ENCODE assay signal across 8 cellular contexts in the genomic region with DNA sequence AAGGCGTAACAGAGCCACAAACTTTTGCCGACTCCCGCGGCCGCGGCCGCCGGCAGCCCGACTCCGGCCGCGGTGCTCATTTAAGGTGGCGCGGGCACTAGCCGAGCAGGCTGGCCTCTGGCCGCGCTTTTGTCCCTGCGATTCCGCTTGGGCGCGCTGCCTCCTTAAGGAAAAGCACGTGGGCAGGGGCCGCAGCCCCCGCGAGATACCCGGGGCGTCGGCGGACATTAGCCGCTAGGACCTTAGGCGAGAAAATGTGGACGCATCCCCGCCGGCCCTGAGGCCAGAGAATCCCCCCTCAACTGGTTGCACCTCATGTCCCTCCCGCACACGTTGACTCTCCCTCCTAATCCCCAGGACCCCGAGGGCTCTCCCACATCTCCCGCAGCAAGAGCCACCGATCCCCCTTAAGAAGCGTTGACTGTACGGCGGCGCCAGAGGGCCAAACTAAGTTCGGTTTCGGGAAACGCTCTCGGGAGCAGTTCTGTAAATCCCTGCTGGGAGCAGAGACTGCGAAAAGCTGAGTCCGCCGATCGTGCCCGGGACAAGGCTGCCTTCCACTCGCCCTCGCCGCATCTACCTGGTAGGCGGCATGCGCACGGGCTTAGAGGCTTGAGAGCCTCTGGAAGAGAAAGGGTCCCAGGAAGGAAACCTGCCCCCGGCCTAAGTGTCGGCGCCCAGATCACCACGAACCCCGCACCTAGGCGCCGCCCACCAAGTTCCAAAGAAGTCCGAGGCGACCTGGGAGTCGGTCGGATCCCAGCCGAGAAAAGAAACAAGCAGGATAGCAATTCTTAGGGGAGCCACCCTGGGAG. TPM values are rescaled to one million over a fixed set of nuclear protein-coding genes. Genes with fewer than 3 reads are reported as not detected.
DNase-seq lines count a peak whose midpoint lies in the region; ATAC-seq and TF ChIP-seq lines count a peak whose summit lies in the region.

No MANE protein-coding gene starts in this region.

- peaks cover 19% of the 10 kb centered on the region for H3K9me3 ChIP-seq in CD4-positive, alpha-beta T cell (ENCODE audit: control insufficient read depth, low read length)

- peak overlapping the region; percentile 52 for H3K27ac Mint-ChIP-seq in CD4-positive, alpha-beta T cell
- peak overlapping the region; percentile 69 to 85 for H3K27ac Mint-ChIP-seq in natural killer cell treated with Interleukin-12 subunit alpha and Interleukin-12 subunit beta and Interleukin-15 and Interleukin-18, amount 100 ng/mL, for 72 hours

- H3K4me3 Mint-ChIP-seq in CD4-positive, alpha-beta T cell, result peak overlapping the region; percentile 94
- peak overlapping the region; percentile 90 for H3K4me3 Mint-ChIP-seq in natural killer cell treated with Interleukin-12 subunit alpha and Interleukin-12 subunit beta and Interleukin-15 and Interleukin-18, amount 100 ng/mL, for 72 hours

- CTCF ChIA-PET in CD4-positive, alpha-beta T cell (lab: Charles Lee), result no interaction called here

- peaks cover 81% of the 10 kb centered on the region for H3K27me3 Mint-ChIP-seq in CD4-positive, alpha-beta T cell
- peaks cover 29 to 30% of the 10 kb centered on the region in 2 donors for H3K27me3 Mint-ChIP-seq in natural killer cell treated with Interleukin-12 subunit alpha and Interleukin-12 subunit beta and Interleukin-15 and Interleukin-18, amount 100 ng/mL, for 72 hours

- in situ Hi-C loops in KBM-7 (cut with MboI; ENCODE audit: low pct_unique_long_range_greater_than_20kb, low sequenced_read_pairs), result no loop called here

- peak overlapping the region; percentile 82 to 86 for H3K4me3 ChIP-seq in foreskin fibroblast (ENCODE audit: low read depth in 1 of 2, low read length in 2 of 2)

- peak; percentile 31 for ATAC-seq in CD4-positive, alpha-beta T cell (ENCODE audit: poor library complexity)
- ATAC-seq in GM21381 (IDR thresholded peaks at IDR 0.05; ENCODE audit: unreplicated experiment), result peak; percentile 44
- ATAC-seq in natural killer cell treated with Interleukin-12 subunit alpha and Interleukin-12 subunit beta and Interleukin-15 and Interleukin-18, amount 100 ng/mL, for 72 hours, result peak; percentile 58 to 64

- H3K27me3 ChIP-seq in CD4-positive, alpha-beta T cell (ENCODE audit: control insufficient read depth, insufficient read depth, low read length), result peaks cover 79% of the 10 kb centered on the region

- peaks cover 13% of the 10 kb centered on the region for H3K36me3 Mint-ChIP-seq in CD4-positive, alpha-beta T cell (ENCODE audit: low read depth)
- no peaks in the 10 kb centered on the region for H3K36me3 Mint-ChIP-seq in natural killer cell treated with Interleukin-12 subunit alpha and Interleukin-12 subunit beta and Interleukin-15 and Interleukin-18, amount 100 ng/mL, for 72 hours

- no peak overlapping the region for H3K27ac ChIP-seq in CD4-positive, alpha-beta T cell (ENCODE audit: low read depth, low read length)
- peak overlapping the region; percentile 65 for H3K27ac ChIP-seq in temporal lobe (ENCODE audit: low read depth, low read length)

- peak; percentile 34 to 71 (median 46) for DNase-seq in CD4-positive, alpha-beta T cell
- DNase-seq in KBM-7 (peak; percentile 93), RPMI7951 (ENCODE audit: low read depth) (peak; percentile 95), foreskin fibroblast (peak; percentile 94 to 97)
- DNase-seq in activated naive CD4-positive, alpha-beta T cell treated with Interleukin-2 at 50 U/mL for 16 hours, result peak; percentile 70
- DNase-seq in natural killer cell treated with Interleukin-12 subunit alpha and Interleukin-12 subunit beta and Interleukin-15 and Interleukin-18, amount 100 ng/mL, for 72 hours (ENCODE audit: low spot score), result no peak

- intact Hi-C loops in CD4-positive, alpha-beta T cell (cut with DNase I, micrococcal nuclease), result loop anchor here in 1 of 2 experiments (10.0 kb wide), 2 partner anchors 1665 to 1755 kb away; partner anchors contain the start of gene MARS2

- POLR2A ChIA-PET in CD4-positive, alpha-beta T cell (lab: Charles Lee), result interaction anchor here (1.3 kb wide), 1 partner anchor 9 kb away, joined by 3 read pairs; no protein-coding TSS in a partner anchor

- TF ChIP-seq CTCF in CD4-positive, alpha-beta T cell (IDR thresholded peaks at IDR 0.05), result no peak
- TF ChIP-seq CTCF in foreskin fibroblast (IDR thresholded peaks at IDR 0.05; ENCODE audit: low read depth, low read length), result no peak

- H3K9me3 Mint-ChIP-seq in CD4-positive, alpha-beta T cell, result peaks cover 3% of the 10 kb centered on the region
- no peaks in the 10 kb centered on the region for H3K9me3 Mint-ChIP-seq in natural killer cell treated with Interleukin-12 subunit alpha and Interleukin-12 subunit beta and Interleukin-15 and Interleukin-18, amount 100 ng/mL, for 72 hours

- H3K4me1 Mint-ChIP-seq in CD4-positive, alpha-beta T cell (ENCODE audit: low read depth), result peaks cover 31% of the 10 kb centered on the region
- H3K4me1 Mint-ChIP-seq in natural killer cell treated with Interleukin-12 subunit alpha and Interleukin-12 subunit beta and Interleukin-15 and Interleukin-18, amount 100 ng/mL, for 72 hours (ENCODE audit: low read depth in 2 of 2), result peaks cover 16 to 22% of the 10 kb centered on the region in 2 donors

RNA-seq across cellular contexts. Expression of gene SATB2, which starts 1.8 kb away (rescaled TPM):
- total RNA-seq in CD4-positive, alpha-beta T cell, result not detected
- total RNA-seq in RPMI7951 (2014; rRNA removed; shearing (Covaris generic)), result 10.9 and 11.8 TPM in 2 replicates
- total RNA-seq in natural killer cell treated with Interleukin-12 subunit alpha and Interleukin-12 subunit beta and Interleukin-15 and Interleukin-18, amount 100 ng/mL, for 72 hours, result 1 to 10 TPM in 1 of 2 donors, under 1 TPM in 1; 0.71 to 1.5 TPM
- 310 TPM for total RNA-seq in temporal lobe

Comparison
In these comparisons a context has a peak if more than half of its experiments do, and no peak if none do; other contexts are left out.
1. RNA of gene SATB2, which starts 1.8 kb away (total RNA-seq): 310 TPM in temporal lobe (single experiment); 10.9 to 11.8 TPM in RPMI7951, 0.71 to 1.5 TPM in natural killer cell treated with Interleukin-12 subunit alpha and Interleukin-12 subunit beta and Interleukin-15 and Interleukin-18, amount 100 ng/mL, for 72 hours and not detected in CD4-positive, alpha-beta T cell; every median in the first group is over 10 times any median in the second.
2. Peak in every context shown above with its lines, with median percentiles within 50 percentile points of each other: ATAC-seq.